1 cellular context compared by ENCODE assay signal in the genomic region with DNA sequence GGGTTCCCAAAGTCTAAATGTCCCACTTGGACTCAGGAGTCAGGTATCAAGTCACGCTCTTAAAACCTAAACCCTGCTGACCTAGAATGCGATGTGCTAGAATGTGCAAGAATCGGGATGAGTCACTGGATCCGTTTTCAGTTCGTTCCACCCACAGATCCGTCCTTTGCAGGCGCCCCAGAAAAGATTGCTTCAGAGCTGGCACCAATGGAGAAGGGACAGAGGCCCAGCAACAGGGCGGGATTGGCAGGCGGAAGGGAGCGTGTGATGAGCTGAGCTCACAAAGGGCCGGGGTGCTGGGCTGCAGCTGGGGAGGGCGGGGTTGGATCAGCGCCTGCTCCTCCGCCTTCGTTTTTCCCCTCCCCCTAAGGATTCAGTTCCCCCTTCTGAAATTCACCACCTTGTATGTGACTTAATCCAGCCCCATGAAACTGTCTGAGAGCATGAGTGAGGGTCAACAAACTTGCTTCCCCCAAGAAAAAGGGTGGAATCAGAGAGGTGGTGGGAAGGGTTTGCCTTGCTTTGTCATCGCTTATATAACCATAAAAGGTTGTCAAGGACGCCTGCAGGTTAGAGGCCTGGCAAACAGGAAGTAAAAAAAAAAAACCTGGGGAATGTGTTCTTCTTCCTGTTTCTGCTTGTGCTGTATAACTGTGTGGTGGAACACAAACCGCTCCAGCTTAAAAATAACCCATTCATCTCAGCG.
TF ChIP-seq lines count a peak whose summit lies in the region.

No MANE protein-coding gene starts in this region.

TF ChIP-seq in HEK293, 187 proteins besides CTCF, POLR2A, EP300 and RAD21 (continued from another document):
- TF ChIP-seq ZNF544 (tag by site-specific recombination; IDR thresholded peaks at IDR 0.05) (no peak), OSR2 (tag by site-specific recombination; IDR thresholded peaks at IDR 0.05) (0 out of 2 replicates have a peak, but pooled peaks have one; percentile 6), EGR2 (tag by site-specific recombination; IDR thresholded peaks at IDR 0.05; ENCODE audit: low read depth) (peak; percentile 69), ZNF366 (tag by site-specific recombination; conservative IDR thresholded peaks at IDR 0.05) (peak; percentile 86), ZNF394 (tag by site-specific recombination; IDR thresholded peaks at IDR 0.05; ENCODE audit: borderline replicate concordance) (peak; percentile 81; the same call in 1 of the 2 replicates), ZNF138 (tag by site-specific recombination; IDR thresholded peaks at IDR 0.05; ENCODE audit: borderline replicate concordance) (no peak), ZNF670 (tag by site-specific recombination; IDR thresholded peaks at IDR 0.05; ENCODE audit: low read depth) (no peak), ZNF701 (tag by site-specific recombination; IDR thresholded peaks at IDR 0.05) (no peak), ZNF274 (IDR thresholded peaks at IDR 0.05; ENCODE audit: low read length) (no peak), ZNF274 (tag by site-specific recombination; IDR thresholded peaks at IDR 0.05; ENCODE audit: borderline replicate concordance) (no peak), ZNF280C (tag by site-specific recombination; IDR thresholded peaks at IDR 0.05) (no peak)
- TF ChIP-seq, protein P1, sequence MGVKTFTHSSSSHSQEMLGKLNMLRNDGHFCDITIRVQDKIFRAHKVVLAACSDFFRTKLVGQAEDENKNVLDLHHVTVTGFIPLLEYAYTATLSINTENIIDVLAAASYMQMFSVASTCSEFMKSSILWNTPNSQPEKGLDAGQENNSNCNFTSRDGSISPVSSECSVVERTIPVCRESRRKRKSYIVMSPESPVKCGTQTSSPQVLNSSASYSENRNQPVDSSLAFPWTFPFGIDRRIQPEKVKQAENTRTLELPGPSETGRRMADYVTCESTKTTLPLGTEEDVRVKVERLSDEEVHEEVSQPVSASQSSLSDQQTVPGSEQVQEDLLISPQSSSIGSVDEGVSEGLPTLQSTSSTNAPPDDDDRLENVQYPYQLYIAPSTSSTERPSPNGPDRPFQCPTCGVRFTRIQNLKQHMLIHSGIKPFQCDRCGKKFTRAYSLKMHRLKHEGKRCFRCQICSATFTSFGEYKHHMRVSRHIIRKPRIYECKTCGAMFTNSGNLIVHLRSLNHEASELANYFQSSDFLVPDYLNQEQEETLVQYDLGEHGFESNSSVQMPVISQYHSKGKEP (tag by site-specific recombination; IDR thresholded peaks at IDR 0.05): peak; percentile 90
